Comparison of ENCODE assay signal across 14 cellular contexts in genomic region chr22:44683237-44683636, GRCh38. TPM values are rescaled to one million over a fixed set of nuclear protein-coding genes. Genes with fewer than 3 reads are reported as not detected.
DNase-seq lines count a peak whose midpoint lies in the region; ATAC-seq lines count a peak whose summit lies in the region.
"Had no signal": no experiment of that assay in that cellular context is flagged by ENCODE, and none has a peak within 500 bp of the region (broad histone marks: within the 10 kb centered on the region; RNA-seq: fewer than 3 reads in every experiment).

No MANE protein-coding gene starts in this region.

- peaks cover 55% of the 10 kb centered on the region for H3K4me1 Mint-ChIP-seq in activated T-cell treated with anti-CD3 and anti-CD28 coated beads, Interleukin-2, amount 50 U/mL, for 72 hours (ENCODE audit: low read depth)
- H3K4me1 Mint-ChIP-seq in activated CD8-positive, alpha-beta memory T cell treated with anti-CD3 and anti-CD28 coated beads, Interleukin-2, amount 10 ng/mL, durations not matched to agents 7 days and 5 days = peaks cover 71% of the 10 kb centered on the region
- H3K4me1 Mint-ChIP-seq in stimulated activated naive B cell treated with anti-CD40 and anti-IgM and Interleukin-4, amounts not matched to agents 10 μg/mL and 1 μg/mL and 100 μg/mL, for 72 hours = peaks cover 45 to 57% of the 10 kb centered on the region in 2 donors

- peak; percentile 71 to 79 for DNase-seq in activated T-cell treated with anti-CD3 and anti-CD28 coated beads, Interleukin-2, amount 50 U/mL, for 72 hours
- DNase-seq in activated T-cell treated with anti-CD3 and anti-CD28 coated beads, Interleukin-2, amount 50 U/mL, for 1 hour = no peak
- peak; percentile 80 for DNase-seq in activated CD8-positive, alpha-beta memory T cell treated with anti-CD3 and anti-CD28 coated beads, Interleukin-2, amount 10 ng/mL, durations not matched to agents 7 days and 5 days
- DNase-seq in stimulated activated naive B cell treated with anti-CD40 and anti-IgM and Interleukin-4, amounts not matched to agents 10 μg/mL and 1 μg/mL and 100 μg/mL, for 72 hours = peak; percentile 83
- DNase-seq in C1 segment of cervical spinal cord (lab: John Stamatoyannopoulos, UW) (no peak), EL (no peak)
- DNase-seq: body of pancreas; effector CD4-positive, alpha-beta T cell; mammary epithelial cell; NCI-H146; RPMI8226; small intestine had no signal

- peak overlapping the region; percentile 58 to 61 for H3K4me3 Mint-ChIP-seq in activated T-cell treated with anti-CD3 and anti-CD28 coated beads, Interleukin-2, amount 50 U/mL, for 72 hours
- no peak overlapping the region for H3K4me3 Mint-ChIP-seq in activated CD8-positive, alpha-beta memory T cell treated with anti-CD3 and anti-CD28 coated beads, Interleukin-2, amount 10 ng/mL, durations not matched to agents 7 days and 5 days
- H3K4me3 Mint-ChIP-seq in stimulated activated naive B cell treated with anti-CD40 and anti-IgM and Interleukin-4, amounts not matched to agents 10 μg/mL and 1 μg/mL and 100 μg/mL, for 72 hours = peak overlapping the region; percentile 40 to 52

- H3K9me3 Mint-ChIP-seq in activated T-cell treated with anti-CD3 and anti-CD28 coated beads, Interleukin-2, amount 50 U/mL, for 72 hours = no peaks in the 10 kb centered on the region
- H3K9me3 Mint-ChIP-seq in activated CD8-positive, alpha-beta memory T cell treated with anti-CD3 and anti-CD28 coated beads, Interleukin-2, amount 10 ng/mL, durations not matched to agents 7 days and 5 days (ENCODE audit: low read depth) = no peaks in the 10 kb centered on the region
- no peaks in the 10 kb centered on the region for H3K9me3 Mint-ChIP-seq in stimulated activated naive B cell treated with anti-CD40 and anti-IgM and Interleukin-4, amounts not matched to agents 10 μg/mL and 1 μg/mL and 100 μg/mL, for 72 hours

- no peaks in the 10 kb centered on the region for H3K36me3 Mint-ChIP-seq in activated T-cell treated with anti-CD3 and anti-CD28 coated beads, Interleukin-2, amount 50 U/mL, for 72 hours (ENCODE audit: insufficient read depth in 2 of 2)
- peaks cover 8% of the 10 kb centered on the region for H3K36me3 Mint-ChIP-seq in activated CD8-positive, alpha-beta memory T cell treated with anti-CD3 and anti-CD28 coated beads, Interleukin-2, amount 10 ng/mL, durations not matched to agents 7 days and 5 days
- H3K36me3 Mint-ChIP-seq in stimulated activated naive B cell treated with anti-CD40 and anti-IgM and Interleukin-4, amounts not matched to agents 10 μg/mL and 1 μg/mL and 100 μg/mL, for 72 hours = no peaks in the 10 kb centered on the region

- peak overlapping the region; percentile 34 for H3K27ac Mint-ChIP-seq in activated T-cell treated with anti-CD3 and anti-CD28 coated beads, Interleukin-2, amount 50 U/mL, for 72 hours
- peak overlapping the region; percentile 88 for H3K27ac Mint-ChIP-seq in activated CD8-positive, alpha-beta memory T cell treated with anti-CD3 and anti-CD28 coated beads, Interleukin-2, amount 10 ng/mL, durations not matched to agents 7 days and 5 days
- peak overlapping the region; percentile 84 for H3K27ac Mint-ChIP-seq in stimulated activated naive B cell treated with anti-CD40 and anti-IgM and Interleukin-4, amounts not matched to agents 10 μg/mL and 1 μg/mL and 100 μg/mL, for 72 hours

- CTCF ChIA-PET in activated CD8-positive, alpha-beta memory T cell treated with anti-CD3 and anti-CD28 coated beads, Interleukin-2, amount 10 ng/mL, durations not matched to agents 7 days and 5 days (lab: Charles Lee) = interaction anchor here (0.7 to 10.3 kb wide), 8 partner anchors 12 to 501 kb away, joined by 3 to 175 read pairs (median 6); no protein-coding TSS in a partner anchor

- peak; percentile 25 to 37 for ATAC-seq in activated T-cell treated with anti-CD3 and anti-CD28 coated beads, Interleukin-2, amount 50 U/mL, for 72 hours (replicated peaks in 1 of 2)
- ATAC-seq in GM21786 (IDR thresholded peaks at IDR 0.05; ENCODE audit: unreplicated experiment) (peak; percentile 37), HG03354 (IDR thresholded peaks at IDR 0.05; ENCODE audit: poor library complexity, severe bottlenecking, unreplicated experiment) (no peak)
- no peak for ATAC-seq in activated CD8-positive, alpha-beta memory T cell treated with anti-CD3 and anti-CD28 coated beads, Interleukin-2, amount 10 ng/mL, durations not matched to agents 7 days and 5 days
- ATAC-seq in stimulated activated naive B cell treated with anti-CD40 and anti-IgM and Interleukin-4, amounts not matched to agents 10 μg/mL and 1 μg/mL and 100 μg/mL, for 72 hours (replicated peaks) = peak; percentile 68 to 75
- ATAC-seq: body of pancreas had no signal

- H3K27me3 Mint-ChIP-seq in activated T-cell treated with anti-CD3 and anti-CD28 coated beads, Interleukin-2, amount 50 U/mL, for 72 hours (ENCODE audit: low read depth) = no peaks in the 10 kb centered on the region
- H3K27me3 Mint-ChIP-seq in activated CD8-positive, alpha-beta memory T cell treated with anti-CD3 and anti-CD28 coated beads, Interleukin-2, amount 10 ng/mL, durations not matched to agents 7 days and 5 days = no peaks in the 10 kb centered on the region
- H3K27me3 Mint-ChIP-seq in stimulated activated naive B cell treated with anti-CD40 and anti-IgM and Interleukin-4, amounts not matched to agents 10 μg/mL and 1 μg/mL and 100 μg/mL, for 72 hours = peaks cover 18 to 25% of the 10 kb centered on the region in 2 donors

RNA-seq across cellular contexts. Expression of gene PRR5, which starts 18.8 kb away (rescaled TPM):
- total RNA-seq in activated T-cell treated with anti-CD3 and anti-CD28 coated beads, Interleukin-2, amount 50 U/mL, for 72 hours = 10 to 100 TPM; 11.7 to 12.0 TPM
- 10 to 100 TPM; 20.0 to 35.7 TPM for total RNA-seq in activated CD8-positive, alpha-beta memory T cell treated with anti-CD3 and anti-CD28 coated beads, Interleukin-2, amount 10 ng/mL, durations not matched to agents 7 days and 5 days

Comparison
In these comparisons a context has a peak if more than half of its experiments do, and no peak if none do; other contexts are left out.
1. DNase-seq: peak in activated T-cell treated with anti-CD3 and anti-CD28 coated beads, Interleukin-2, amount 50 U/mL, for 72 hours (2 of 2), activated CD8-positive, alpha-beta memory T cell treated with anti-CD3 and anti-CD28 coated beads, Interleukin-2, amount 10 ng/mL, durations not matched to agents 7 days and 5 days (single experiment) and stimulated activated naive B cell treated with anti-CD40 and anti-IgM and Interleukin-4, amounts not matched to agents 10 μg/mL and 1 μg/mL and 100 μg/mL, for 72 hours (single experiment); none in activated T-cell treated with anti-CD3 and anti-CD28 coated beads, Interleukin-2, amount 50 U/mL, for 1 hour (single experiment), C1 segment of cervical spinal cord (0 of 14) and EL (single experiment).
2. ATAC-seq: peak in activated T-cell treated with anti-CD3 and anti-CD28 coated beads, Interleukin-2, amount 50 U/mL, for 72 hours (2 of 2), GM21786 (single experiment) and stimulated activated naive B cell treated with anti-CD40 and anti-IgM and Interleukin-4, amounts not matched to agents 10 μg/mL and 1 μg/mL and 100 μg/mL, for 72 hours (2 of 2); none in activated CD8-positive, alpha-beta memory T cell treated with anti-CD3 and anti-CD28 coated beads, Interleukin-2, amount 10 ng/mL, durations not matched to agents 7 days and 5 days (single experiment) and HG03354 (single experiment).
3. H3K27ac Mint-ChIP-seq: peak in every context shown above with its lines; median percentile 88 in activated CD8-positive, alpha-beta memory T cell treated with anti-CD3 and anti-CD28 coated beads, Interleukin-2, amount 10 ng/mL, durations not matched to agents 7 days and 5 days; 84 in stimulated activated naive B cell treated with anti-CD40 and anti-IgM and Interleukin-4, amounts not matched to agents 10 μg/mL and 1 μg/mL and 100 μg/mL, for 72 hours; 34 in activated T-cell treated with anti-CD3 and anti-CD28 coated beads, Interleukin-2, amount 50 U/mL, for 72 hours.